ENCODE assay signal across 9 cellular contexts in genomic region chr3:100992086-100993033, GRCh38. TPM values are rescaled to one million over a fixed set of nuclear protein-coding genes. Genes with fewer than 3 reads are reported as not detected.
DNase-seq lines count a peak whose midpoint lies in the region; ATAC-seq and TF ChIP-seq lines count a peak whose summit lies in the region.
"Had no signal": no experiment of that assay in that cellular context is flagged by ENCODE, and none has a peak within 500 bp of the region (broad histone marks: within the 10 kb centered on the region; RNA-seq: fewer than 3 reads in every experiment).

No MANE protein-coding gene starts in this region.

- H3K27me3 ChIP-seq in smooth muscle cell (ENCODE audit: low read depth): no peaks in the 10 kb centered on the region

- H3K36me3 ChIP-seq in HEK293 (ENCODE audit: control insufficient read depth in 2 of 2, insufficient read depth in 1 of 2, low read length in 2 of 2) (no peaks in the 10 kb centered on the region), smooth muscle cell (ENCODE audit: low read depth) (no peaks in the 10 kb centered on the region)

- intact Hi-C loops in left colon (cut with DNase I, micrococcal nuclease): loop anchor here in 1 of 2 donors (10.0 kb wide), 1 partner anchor 182 kb away; no protein-coding TSS in a partner anchor

- H3K27me3 Mint-ChIP-seq in stimulated activated naive CD8-positive, alpha-beta T cell treated with anti-CD3 and anti-CD28 coated beads, Interleukin-15, amount 100 ng/mL, for 72 hours: peaks cover 14% of the 10 kb centered on the region
- peaks cover 3% of the 10 kb centered on the region for H3K27me3 Mint-ChIP-seq in endothelial cell (ENCODE audit: unreplicated experiment)

- no peaks in the 10 kb centered on the region for H3K79me2 ChIP-seq in smooth muscle cell (ENCODE audit: low read depth)

- no peak overlapping the region for H3K4me3 ChIP-seq in HEK293 (ENCODE audit: low read depth, low read length)
- H3K4me3 ChIP-seq in smooth muscle cell: peak overlapping the region; percentile 46

- H3K9me3 ChIP-seq in HEK293 (ENCODE audit: control insufficient read depth, insufficient read depth, low read depth, low read length) (no peaks in the 10 kb centered on the region), smooth muscle cell (replicated peaks; ENCODE audit: low read depth) (no peaks in the 10 kb centered on the region)

- DNase-seq in caudate nucleus (lab: John Stamatoyannopoulos, UW): no peak
- peak; percentile 17 to 28 for DNase-seq in left colon
- DNase-seq in smooth muscle cell (lab: John Stamatoyannopoulos, UW; ENCODE audit: unreplicated experiment): no peak
- DNase-seq in DMS79 treated with DMSO at 0.1 percent for 48 hours (lab: John Stamatoyannopoulos, UW): no peak
- no peak for DNase-seq in stimulated activated naive CD8-positive, alpha-beta T cell treated with anti-CD3 and anti-CD28 coated beads, Interleukin-15, amount 100 ng/mL, for 72 hours
- no peak for DNase-seq in endothelial cell (ENCODE audit: low spot score)
- DNase-seq: midbrain had no signal

- H3K4me1 ChIP-seq in HEK293 (ENCODE audit: control insufficient read depth, insufficient read depth, low read length) (no peaks in the 10 kb centered on the region), smooth muscle cell (ENCODE audit: low read depth) (peaks cover 18% of the 10 kb centered on the region)

- POLR2A ChIA-PET in HEK293 (lab: Yijun Ruan, JAX): no interaction called here

- no peaks in the 10 kb centered on the region for H3F3A ChIP-seq in smooth muscle cell (ENCODE audit: low read depth)

- TF ChIP-seq CTCF in HEK293 (tag by site-specific recombination; IDR thresholded peaks at IDR 0.05) (no peak), smooth muscle cell (IDR thresholded peaks at IDR 0.05; ENCODE audit: borderline replicate concordance, insufficient read depth, poor library complexity, severe bottlenecking) (no peak), endothelial cell (IDR thresholded peaks at IDR 0.05; ENCODE audit: unreplicated experiment) (no peak)

- H4K20me1 ChIP-seq in smooth muscle cell (ENCODE audit: low read depth): no peaks in the 10 kb centered on the region

- no peaks in the 10 kb centered on the region for H3K36me3 Mint-ChIP-seq in endothelial cell (ENCODE audit: low read depth, unreplicated experiment)

- no peaks in the 10 kb centered on the region for H3K9me3 Mint-ChIP-seq in stimulated activated naive CD8-positive, alpha-beta T cell treated with anti-CD3 and anti-CD28 coated beads, Interleukin-15, amount 100 ng/mL, for 72 hours
- no peaks in the 10 kb centered on the region for H3K9me3 Mint-ChIP-seq in endothelial cell (ENCODE audit: unreplicated experiment)

- no peak overlapping the region for H3K27ac ChIP-seq in HEK293 (ENCODE audit: extremely low read depth, low read depth, low read length)
- H3K27ac ChIP-seq in caudate nucleus (ENCODE audit: low read depth, low read length): peak overlapping the region; percentile 23
- peak overlapping the region; percentile 52 for H3K27ac ChIP-seq in smooth muscle cell (ENCODE audit: low read depth)

- H2AFZ ChIP-seq in smooth muscle cell (ENCODE audit: low read depth): peak overlapping the region; percentile 88

- 54% methylated on average over 5 of the region's 5 CpGs for WGBS in smooth muscle cell (ENCODE audit: low lambda C conversion rate)

- H3K4me2 ChIP-seq in smooth muscle cell: peak overlapping the region; percentile 81

- ATAC-seq in left colon: peak; percentile 90
- ATAC-seq in GM21825 (IDR thresholded peaks at IDR 0.05; ENCODE audit: unreplicated experiment): no peak
- no peak for ATAC-seq in stimulated activated naive CD8-positive, alpha-beta T cell treated with anti-CD3 and anti-CD28 coated beads, Interleukin-15, amount 100 ng/mL, for 72 hours

- H3K27ac Mint-ChIP-seq in stimulated activated naive CD8-positive, alpha-beta T cell treated with anti-CD3 and anti-CD28 coated beads, Interleukin-15, amount 100 ng/mL, for 72 hours: no peak overlapping the region
- no peak overlapping the region for H3K27ac Mint-ChIP-seq in endothelial cell (ENCODE audit: unreplicated experiment)

- H3K4me1 Mint-ChIP-seq in stimulated activated naive CD8-positive, alpha-beta T cell treated with anti-CD3 and anti-CD28 coated beads, Interleukin-15, amount 100 ng/mL, for 72 hours: no peaks in the 10 kb centered on the region
- H3K4me1 Mint-ChIP-seq in endothelial cell (ENCODE audit: unreplicated experiment): no peaks in the 10 kb centered on the region

- CTCF ChIA-PET in HEK293 (lab: Yijun Ruan, JAX): no interaction called here

- H3K9ac ChIP-seq in smooth muscle cell (ENCODE audit: low read depth): peak overlapping the region; percentile 10

- H3K4me3 Mint-ChIP-seq in stimulated activated naive CD8-positive, alpha-beta T cell treated with anti-CD3 and anti-CD28 coated beads, Interleukin-15, amount 100 ng/mL, for 72 hours: no peak overlapping the region
- no peak overlapping the region for H3K4me3 Mint-ChIP-seq in endothelial cell (ENCODE audit: unreplicated experiment)

TF ChIP-seq in HEK293, 187 proteins besides CTCF, POLR2A, EP300 and RAD21:
- TF ChIP-seq SCRT2 (tag by site-specific recombination; IDR thresholded peaks at IDR 0.05) (peak; percentile 83), PRDM10 (tag by site-specific recombination; IDR thresholded peaks at IDR 0.05) (peak; percentile 79), SCRT1 (tag by site-specific recombination; IDR thresholded peaks at IDR 0.05; ENCODE audit: borderline replicate concordance) (0 out of 2 replicates have a peak, but pooled peaks have one; percentile 10), ZNF239 (tag by site-specific recombination; IDR thresholded peaks at IDR 0.05) (no peak), ZNF747 (tag by site-specific recombination; IDR thresholded peaks at IDR 0.05) (no peak), TRIM28 (IDR thresholded peaks at IDR 0.05; ENCODE audit: borderline replicate concordance, low read length) (peak; percentile 71; the same call in 1 of the 2 replicates), ZNF335 (tag by site-specific recombination; conservative IDR thresholded peaks at IDR 0.05) (peak; percentile 79)

RNA-seq across cellular contexts. Expression of gene ABI3BP, which starts 0.9 kb away (rescaled TPM):
- total RNA-seq in left colon: 10 to 100 TPM; 12.9 to 32.1 TPM
- total RNA-seq in smooth muscle cell: 0.54 and 0.58 TPM in 2 replicates
- 0.47 and 0.54 TPM in 2 replicates for polyA plus RNA-seq in smooth muscle cell
- 0.26 TPM for total RNA-seq in endothelial cell (ENCODE audit: unreplicated experiment)

Comparison
In these comparisons a context has a peak if more than half of its experiments do, and no peak if none do; other contexts are left out.
1. DNase-seq: peak in left colon (2 of 2); none in caudate nucleus (0 of 61), smooth muscle cell (single experiment), DMS79 treated with DMSO at 0.1 percent for 48 hours (single experiment), stimulated activated naive CD8-positive, alpha-beta T cell treated with anti-CD3 and anti-CD28 coated beads, Interleukin-15, amount 100 ng/mL, for 72 hours (0 of 2) and endothelial cell (single experiment).